Comparison of ENCODE assay signal across 1 cellular context in genomic region chr19:2469102-2469914, GRCh38.
TF ChIP-seq lines count a peak whose summit lies in the region.

No MANE protein-coding gene starts in this region.

TF ChIP-seq in K562, 482 proteins besides CTCF, POLR2A, EP300 and RAD21 (continued from another document):
- TF ChIP-seq MAFF (IDR thresholded peaks at IDR 0.05; ENCODE audit: low read length) (peak; percentile 52; the same call in 1 of the 2 replicates), ZNF407 (IDR thresholded peaks at IDR 0.05; ENCODE audit: low read depth) (peak; percentile 64; the same call in 1 of the 2 replicates), FOSL1 (tag; conservative IDR thresholded peaks at IDR 0.05) (0 out of 2 replicates have a peak, but pooled peaks have one; percentile 16), TCF7L2 (IDR thresholded peaks at IDR 0.05; ENCODE audit: low read depth, low read length) (no peak), POLR2B (IDR thresholded peaks at IDR 0.05; ENCODE audit: low read depth, partially characterized antibody) (no peak), FOXM1 (IDR thresholded peaks at IDR 0.05; ENCODE audit: low read depth) (no peak), FOXM1 (CRISPR knock-in tag; IDR thresholded peaks at IDR 0.05; ENCODE audit: low read depth) (no peak), CTBP1 (IDR thresholded peaks at IDR 0.05; ENCODE audit: borderline replicate concordance) (peak; percentile 55), MXD1 (CRISPR knock-in tag; IDR thresholded peaks at IDR 0.05; ENCODE audit: borderline replicate concordance, poor library complexity, severe bottlenecking) (no peak), ZNF436 (CRISPR knock-in tag; IDR thresholded peaks at IDR 0.05) (no peak), MCM3 (IDR thresholded peaks at IDR 0.05) (no peak), ZNF316 (IDR thresholded peaks at IDR 0.05) (peak; percentile 97), ZBTB7A (IDR thresholded peaks at IDR 0.05; ENCODE audit: borderline replicate concordance, control insufficient read depth, low read depth, low read length) (peak; percentile 66; the same call in 1 of the 2 replicates)
